Comparison of ENCODE assay signal across 1 cellular context in the genomic region with DNA sequence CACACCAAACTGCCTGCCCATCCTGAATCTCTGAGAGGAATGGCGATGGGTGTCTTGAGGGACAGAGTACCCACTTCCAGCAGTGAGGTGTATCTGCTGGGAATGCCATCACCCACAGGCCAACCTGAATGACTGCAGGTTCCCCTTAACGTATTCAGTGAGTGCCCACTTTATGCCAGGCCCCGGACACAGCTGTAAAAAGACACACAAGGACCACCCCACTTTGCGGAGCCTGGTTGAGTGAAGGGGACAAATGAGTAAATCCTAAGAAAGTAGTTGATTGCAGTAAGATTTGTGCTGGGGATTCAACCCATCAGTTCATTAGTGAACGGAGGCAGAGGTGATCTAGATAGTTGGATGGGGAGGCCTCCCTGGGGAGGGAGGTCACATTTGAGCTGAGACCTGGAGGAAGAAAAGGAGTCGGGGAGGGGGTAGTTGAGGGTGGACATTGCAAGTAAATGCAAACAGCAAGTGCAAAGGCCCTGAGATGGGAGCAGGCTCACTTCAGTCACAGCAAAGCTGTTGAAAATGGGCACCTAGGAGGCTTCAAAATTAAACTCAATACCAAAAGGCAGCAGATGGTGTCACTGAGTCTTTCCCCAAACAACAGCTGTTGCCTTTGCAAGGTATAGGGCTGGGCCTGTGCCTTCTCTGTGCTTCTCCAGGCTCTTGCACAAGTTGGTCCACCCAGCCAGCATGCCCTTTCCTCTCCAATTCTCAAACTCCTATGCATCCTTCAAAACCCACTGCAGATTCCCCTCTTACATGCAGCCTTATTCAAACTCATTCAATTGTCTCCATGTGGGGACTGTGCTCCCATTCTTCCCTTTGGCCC.
TF ChIP-seq lines count a peak whose summit lies in the region.

No MANE protein-coding gene starts in this region.

TF ChIP-seq in HepG2, 621 proteins besides CTCF, POLR2A, EP300 and RAD21 (continued from another document and continues in another):
- TF ChIP-seq E2F5 (CRISPR knock-in tag; conservative IDR thresholded peaks at IDR 0.05), result no peak
- peak; percentile 9 for TF ChIP-seq ZFP37 (CRISPR knock-in tag; IDR thresholded peaks at IDR 0.05; ENCODE audit: borderline replicate concordance)
- 0 out of 2 replicates have a peak, but pooled peaks have one; percentile 30 for TF ChIP-seq ZNF589 (CRISPR knock-in tag; conservative IDR thresholded peaks at IDR 0.05)
- no peak for TF ChIP-seq RFXANK (CRISPR knock-in tag; IDR thresholded peaks at IDR 0.05)
- no peak for TF ChIP-seq ZNF17 (CRISPR knock-in tag; IDR thresholded peaks at IDR 0.05)
- no peak for TF ChIP-seq MEIS2 (CRISPR knock-in tag; IDR thresholded peaks at IDR 0.05)
- peak; percentile 10; the same call in 1 of the 2 replicates for TF ChIP-seq RXRB (CRISPR knock-in tag; IDR thresholded peaks at IDR 0.05; ENCODE audit: borderline replicate concordance)
- peak; percentile 81 for TF ChIP-seq HNRNPK (IDR thresholded peaks at IDR 0.05; ENCODE audit: low read depth, low read length, poor library complexity, severe bottlenecking)
- TF ChIP-seq, protein P1, sequence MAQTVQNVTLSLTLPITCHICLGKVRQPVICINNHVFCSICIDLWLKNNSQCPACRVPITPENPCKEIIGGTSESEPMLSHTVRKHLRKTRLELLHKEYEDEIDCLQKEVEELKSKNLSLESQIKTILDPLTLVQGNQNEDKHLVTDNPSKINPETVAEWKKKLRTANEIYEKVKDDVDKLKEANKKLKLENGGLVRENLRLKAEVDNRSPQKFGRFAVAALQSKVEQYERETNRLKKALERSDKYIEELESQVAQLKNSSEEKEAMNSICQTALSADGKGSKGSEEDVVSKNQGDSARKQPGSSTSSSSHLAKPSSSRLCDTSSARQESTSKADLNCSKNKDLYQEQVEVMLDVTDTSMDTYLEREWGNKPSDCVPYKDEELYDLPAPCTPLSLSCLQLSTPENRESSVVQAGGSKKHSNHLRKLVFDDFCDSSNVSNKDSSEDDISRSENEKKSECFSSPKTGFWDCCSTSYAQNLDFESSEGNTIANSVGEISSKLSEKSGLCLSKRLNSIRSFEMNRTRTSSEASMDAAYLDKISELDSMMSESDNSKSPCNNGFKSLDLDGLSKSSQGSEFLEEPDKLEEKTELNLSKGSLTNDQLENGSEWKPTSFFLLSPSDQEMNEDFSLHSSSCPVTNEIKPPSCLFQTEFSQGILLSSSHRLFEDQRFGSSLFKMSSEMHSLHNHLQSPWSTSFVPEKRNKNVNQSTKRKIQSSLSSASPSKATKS (CRISPR knock-in tag; IDR thresholded peaks at IDR 0.05), result no peak
- TF ChIP-seq, protein P2, sequence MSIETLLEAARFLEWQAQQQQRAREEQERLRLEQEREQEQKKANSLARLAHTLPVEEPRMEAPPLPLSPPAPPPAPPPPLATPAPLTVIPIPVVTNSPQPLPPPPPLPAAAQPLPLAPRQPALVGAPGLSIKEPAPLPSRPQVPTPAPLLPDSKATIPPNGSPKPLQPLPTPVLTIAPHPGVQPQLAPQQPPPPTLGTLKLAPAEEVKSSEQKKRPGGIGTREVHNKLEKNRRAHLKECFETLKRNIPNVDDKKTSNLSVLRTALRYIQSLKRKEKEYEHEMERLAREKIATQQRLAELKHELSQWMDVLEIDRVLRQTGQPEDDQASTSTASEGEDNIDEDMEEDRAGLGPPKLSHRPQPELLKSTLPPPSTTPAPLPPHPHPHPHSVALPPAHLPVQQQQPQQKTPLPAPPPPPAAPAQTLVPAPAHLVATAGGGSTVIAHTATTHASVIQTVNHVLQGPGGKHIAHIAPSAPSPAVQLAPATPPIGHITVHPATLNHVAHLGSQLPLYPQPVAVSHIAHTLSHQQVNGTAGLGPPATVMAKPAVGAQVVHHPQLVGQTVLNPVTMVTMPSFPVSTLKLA (IDR thresholded peaks at IDR 0.05), result no peak
- TF ChIP-seq, protein P3, sequence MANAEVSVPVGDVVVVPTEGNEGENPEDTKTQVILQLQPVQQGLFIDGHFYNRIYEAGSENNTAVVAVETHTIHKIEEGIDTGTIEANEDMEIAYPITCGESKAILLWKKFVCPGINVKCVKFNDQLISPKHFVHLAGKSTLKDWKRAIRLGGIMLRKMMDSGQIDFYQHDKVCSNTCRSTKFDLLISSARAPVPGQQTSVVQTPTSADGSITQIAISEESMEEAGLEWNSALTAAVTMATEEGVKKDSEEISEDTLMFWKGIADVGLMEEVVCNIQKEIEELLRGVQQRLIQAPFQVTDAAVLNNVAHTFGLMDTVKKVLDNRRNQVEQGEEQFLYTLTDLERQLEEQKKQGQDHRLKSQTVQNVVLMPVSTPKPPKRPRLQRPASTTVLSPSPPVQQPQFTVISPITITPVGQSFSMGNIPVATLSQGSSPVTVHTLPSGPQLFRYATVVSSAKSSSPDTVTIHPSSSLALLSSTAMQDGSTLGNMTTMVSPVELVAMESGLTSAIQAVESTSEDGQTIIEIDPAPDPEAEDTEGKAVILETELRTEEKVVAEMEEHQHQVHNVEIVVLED (CRISPR knock-in tag; IDR thresholded peaks at IDR 0.05; ENCODE audit: borderline replicate concordance), result no peak
- no peak for TF ChIP-seq CREM (IDR thresholded peaks at IDR 0.05)
- no peak for TF ChIP-seq CREM (CRISPR knock-in tag; IDR thresholded peaks at IDR 0.05)
- TF ChIP-seq ZNF570 (CRISPR knock-in tag; IDR thresholded peaks at IDR 0.05; ENCODE audit: borderline replicate concordance), result no peak
- no peak for TF ChIP-seq ZNF136 (CRISPR knock-in tag; IDR thresholded peaks at IDR 0.05; ENCODE audit: low read depth)
- TF ChIP-seq NFIB (CRISPR knock-in tag; IDR thresholded peaks at IDR 0.05; ENCODE audit: borderline replicate concordance), result no peak
- TF ChIP-seq MED13 (CRISPR knock-in tag; IDR thresholded peaks at IDR 0.05), result peak; percentile 21; the same call in 1 of the 2 replicates
- no peak for TF ChIP-seq HCFC1 (IDR thresholded peaks at IDR 0.05; ENCODE audit: low read depth, low read length)
- TF ChIP-seq HMG20A (CRISPR knock-in tag; IDR thresholded peaks at IDR 0.05; ENCODE audit: borderline replicate concordance), result no peak; the same call in 1 of the 2 replicates
- no peak for TF ChIP-seq PHB2 (IDR thresholded peaks at IDR 0.05; ENCODE audit: partially characterized antibody)
- no peak for TF ChIP-seq ISL2 (CRISPR knock-in tag; IDR thresholded peaks at IDR 0.05)
- TF ChIP-seq ZNF3 (CRISPR knock-in tag; IDR thresholded peaks at IDR 0.05), result no peak
- peak; percentile 54 for TF ChIP-seq IRF2 (CRISPR knock-in tag; IDR thresholded peaks at IDR 0.05)
- TF ChIP-seq SAFB2 (CRISPR knock-in tag; IDR thresholded peaks at IDR 0.05; ENCODE audit: borderline replicate concordance, low read depth), result no peak
- no peak for TF ChIP-seq MXI1 (IDR thresholded peaks at IDR 0.05; ENCODE audit: borderline replicate concordance, low read depth, low read length)
- TF ChIP-seq KDM3A (CRISPR knock-in tag; IDR thresholded peaks at IDR 0.05; ENCODE audit: low read depth), result no peak
- TF ChIP-seq DMAP1 (CRISPR knock-in tag; IDR thresholded peaks at IDR 0.05), result no peak
- TF ChIP-seq, protein P4, sequence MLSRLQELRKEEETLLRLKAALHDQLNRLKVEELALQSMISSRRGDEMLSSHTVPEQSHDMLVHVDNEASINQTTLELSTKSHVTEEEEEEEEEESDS (CRISPR knock-in tag; IDR thresholded peaks at IDR 0.05; ENCODE audit: borderline replicate concordance), result no peak
- peak; percentile 31; the same call in 1 of the 2 replicates for TF ChIP-seq SPEN (CRISPR knock-in tag; IDR thresholded peaks at IDR 0.05; ENCODE audit: low read depth)
- TF ChIP-seq FLYWCH1 (CRISPR knock-in tag; IDR thresholded peaks at IDR 0.05), result no peak
- no peak for TF ChIP-seq KMT2A (CRISPR knock-in tag; IDR thresholded peaks at IDR 0.05)
- TF ChIP-seq ZNF326 (CRISPR knock-in tag; IDR thresholded peaks at IDR 0.05; ENCODE audit: borderline replicate concordance), result no peak
- no peak for TF ChIP-seq ARNTL (CRISPR knock-in tag; IDR thresholded peaks at IDR 0.05)
- no peak for TF ChIP-seq GLI4 (CRISPR knock-in tag; IDR thresholded peaks at IDR 0.05; ENCODE audit: borderline replicate concordance)
- TF ChIP-seq CBX1 (IDR thresholded peaks at IDR 0.05; ENCODE audit: low read depth), result no peak
- no peak for TF ChIP-seq ZNF20 (CRISPR knock-in tag; IDR thresholded peaks at IDR 0.05)
- TF ChIP-seq NFKB2 (CRISPR knock-in tag; IDR thresholded peaks at IDR 0.05; ENCODE audit: borderline replicate concordance), result no peak
- no peak for TF ChIP-seq SMAD9 (CRISPR knock-in tag; IDR thresholded peaks at IDR 0.05)
- TF ChIP-seq ZBTB8A (CRISPR knock-in tag; IDR thresholded peaks at IDR 0.05; ENCODE audit: borderline replicate concordance, low read depth), result no peak
- TF ChIP-seq RARG (CRISPR knock-in tag; IDR thresholded peaks at IDR 0.05; ENCODE audit: low read depth), result no peak
- TF ChIP-seq, protein P5, sequence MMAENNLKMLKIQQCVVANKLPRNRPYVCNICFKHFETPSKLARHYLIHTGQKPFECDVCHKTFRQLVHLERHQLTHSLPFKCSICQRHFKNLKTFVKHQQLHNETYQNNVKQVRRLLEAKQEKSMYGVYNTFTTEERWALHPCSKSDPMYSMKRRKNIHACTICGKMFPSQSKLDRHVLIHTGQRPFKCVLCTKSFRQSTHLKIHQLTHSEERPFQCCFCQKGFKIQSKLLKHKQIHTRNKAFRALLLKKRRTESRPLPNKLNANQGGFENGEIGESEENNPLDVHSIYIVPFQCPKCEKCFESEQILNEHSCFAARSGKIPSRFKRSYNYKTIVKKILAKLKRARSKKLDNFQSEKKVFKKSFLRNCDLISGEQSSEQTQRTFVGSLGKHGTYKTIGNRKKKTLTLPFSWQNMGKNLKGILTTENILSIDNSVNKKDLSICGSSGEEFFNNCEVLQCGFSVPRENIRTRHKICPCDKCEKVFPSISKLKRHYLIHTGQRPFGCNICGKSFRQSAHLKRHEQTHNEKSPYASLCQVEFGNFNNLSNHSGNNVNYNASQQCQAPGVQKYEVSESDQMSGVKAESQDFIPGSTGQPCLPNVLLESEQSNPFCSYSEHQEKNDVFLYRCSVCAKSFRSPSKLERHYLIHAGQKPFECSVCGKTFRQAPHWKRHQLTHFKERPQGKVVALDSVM (CRISPR knock-in tag; IDR thresholded peaks at IDR 0.05), result peak; percentile 63
- no peak for TF ChIP-seq ZNF503 (CRISPR knock-in tag; IDR thresholded peaks at IDR 0.05)
- TF ChIP-seq AGO1 (IDR thresholded peaks at IDR 0.05; ENCODE audit: low read depth, low read length, poor library complexity, severe bottlenecking), result peak; percentile 99
- peak; percentile 11; the same call in 1 of the 2 replicates for TF ChIP-seq MLX (CRISPR knock-in tag; IDR thresholded peaks at IDR 0.05)
- TF ChIP-seq SP2 (CRISPR knock-in tag; IDR thresholded peaks at IDR 0.05), result no peak
- TF ChIP-seq FIP1L1 (IDR thresholded peaks at IDR 0.05; ENCODE audit: borderline replicate concordance, insufficient read depth, low read depth, low read length), result peak; percentile 90; the same call in 1 of the 2 replicates
- TF ChIP-seq REPIN1 (CRISPR knock-in tag; IDR thresholded peaks at IDR 0.05; ENCODE audit: borderline replicate concordance, low read depth), result no peak
- TF ChIP-seq SNRNP70 (IDR thresholded peaks at IDR 0.05; ENCODE audit: low read depth, low read length), result no peak
- TF ChIP-seq, protein P6, sequence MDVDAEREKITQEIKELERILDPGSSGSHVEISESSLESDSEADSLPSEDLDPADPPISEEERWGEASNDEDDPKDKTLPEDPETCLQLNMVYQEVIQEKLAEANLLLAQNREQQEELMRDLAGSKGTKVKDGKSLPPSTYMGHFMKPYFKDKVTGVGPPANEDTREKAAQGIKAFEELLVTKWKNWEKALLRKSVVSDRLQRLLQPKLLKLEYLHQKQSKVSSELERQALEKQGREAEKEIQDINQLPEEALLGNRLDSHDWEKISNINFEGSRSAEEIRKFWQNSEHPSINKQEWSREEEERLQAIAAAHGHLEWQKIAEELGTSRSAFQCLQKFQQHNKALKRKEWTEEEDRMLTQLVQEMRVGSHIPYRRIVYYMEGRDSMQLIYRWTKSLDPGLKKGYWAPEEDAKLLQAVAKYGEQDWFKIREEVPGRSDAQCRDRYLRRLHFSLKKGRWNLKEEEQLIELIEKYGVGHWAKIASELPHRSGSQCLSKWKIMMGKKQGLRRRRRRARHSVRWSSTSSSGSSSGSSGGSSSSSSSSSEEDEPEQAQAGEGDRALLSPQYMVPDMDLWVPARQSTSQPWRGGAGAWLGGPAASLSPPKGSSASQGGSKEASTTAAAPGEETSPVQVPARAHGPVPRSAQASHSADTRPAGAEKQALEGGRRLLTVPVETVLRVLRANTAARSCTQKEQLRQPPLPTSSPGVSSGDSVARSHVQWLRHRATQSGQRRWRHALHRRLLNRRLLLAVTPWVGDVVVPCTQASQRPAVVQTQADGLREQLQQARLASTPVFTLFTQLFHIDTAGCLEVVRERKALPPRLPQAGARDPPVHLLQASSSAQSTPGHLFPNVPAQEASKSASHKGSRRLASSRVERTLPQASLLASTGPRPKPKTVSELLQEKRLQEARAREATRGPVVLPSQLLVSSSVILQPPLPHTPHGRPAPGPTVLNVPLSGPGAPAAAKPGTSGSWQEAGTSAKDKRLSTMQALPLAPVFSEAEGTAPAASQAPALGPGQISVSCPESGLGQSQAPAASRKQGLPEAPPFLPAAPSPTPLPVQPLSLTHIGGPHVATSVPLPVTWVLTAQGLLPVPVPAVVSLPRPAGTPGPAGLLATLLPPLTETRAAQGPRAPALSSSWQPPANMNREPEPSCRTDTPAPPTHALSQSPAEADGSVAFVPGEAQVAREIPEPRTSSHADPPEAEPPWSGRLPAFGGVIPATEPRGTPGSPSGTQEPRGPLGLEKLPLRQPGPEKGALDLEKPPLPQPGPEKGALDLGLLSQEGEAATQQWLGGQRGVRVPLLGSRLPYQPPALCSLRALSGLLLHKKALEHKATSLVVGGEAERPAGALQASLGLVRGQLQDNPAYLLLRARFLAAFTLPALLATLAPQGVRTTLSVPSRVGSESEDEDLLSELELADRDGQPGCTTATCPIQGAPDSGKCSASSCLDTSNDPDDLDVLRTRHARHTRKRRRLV (CRISPR knock-in tag; IDR thresholded peaks at IDR 0.05), result no peak
